8 cellular contexts compared by ENCODE assay signal in the genomic region with DNA sequence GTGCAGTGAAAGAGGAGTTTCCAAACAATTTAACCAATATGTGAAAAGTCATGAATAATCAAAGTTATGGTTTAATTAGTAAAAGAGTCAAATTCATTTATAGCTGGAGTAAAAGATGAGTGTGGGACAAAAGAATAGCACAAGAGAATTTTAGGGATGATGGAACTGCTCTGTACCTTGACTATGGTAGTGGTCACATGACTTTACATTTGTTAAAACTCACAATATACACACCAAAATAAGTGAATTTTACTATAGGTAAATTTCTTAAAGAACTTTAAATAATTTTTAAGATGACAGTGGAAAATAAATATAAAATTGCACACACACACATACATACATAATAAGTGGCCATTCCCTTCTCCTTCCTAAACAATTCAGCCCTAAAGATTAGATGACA.
"Had no signal": no experiment of that assay in that cellular context is flagged by ENCODE, and none has a peak within 500 bp of the region (broad histone marks: within the 10 kb centered on the region; RNA-seq: fewer than 3 reads in every experiment).

No MANE protein-coding gene starts in this region.

- FAIRE-seq: G401.6, GM12878, GM12891, GM12892, GM18507, GM19239 had no signal

- DNase-seq: GDM1, GF-D8 had no signal

- ATAC-seq: GM12878 had no signal

- H3K4me3 ChIP-seq: GM12878 had no signal
